Comparison of ENCODE assay signal across 9 cellular contexts in genomic region chr1:151371744-151372410, GRCh38. TPM values are rescaled to one million over a fixed set of nuclear protein-coding genes. Genes with fewer than 3 reads are reported as not detected.
DNase-seq lines count a peak whose midpoint lies in the region; ATAC-seq and TF ChIP-seq lines count a peak whose summit lies in the region.
"Had no signal": no experiment of that assay in that cellular context is flagged by ENCODE, and none has a peak within 500 bp of the region (broad histone marks: within the 10 kb centered on the region; RNA-seq: fewer than 3 reads in every experiment).

No MANE protein-coding gene starts in this region.

- in situ Hi-C loops in ACHN (cut with HindIII; ENCODE audit: low pct_ligation_motif_present, low pct_unique_long_range_greater_than_20kb, low sequenced_read_pairs): no loop called here

- H3K4me3 ChIP-seq in HUES48 (ENCODE audit: low read depth, low read length) (peak overlapping the region; percentile 58; the same call in 1 of the 2 replicates), SK-N-SH (ENCODE audit: low read depth in 2 of 2, low read length in 1 of 2) (no peak overlapping the region), heart left ventricle (peak overlapping the region; percentile 2 to 74 (median 52))

- CTCF ChIA-PET in SK-N-SH (lab: Yijun Ruan, JAX): interaction anchor here (0.6 to 2.7 kb wide), 4 partner anchors 11 to 71 kb away, joined by 3 to 12 read pairs (median 4); partner anchors contain the start of gene PI4KB

- TF ChIP-seq EP300 in SK-N-SH (IDR thresholded peaks at IDR 0.05; ENCODE audit: borderline replicate concordance in 1 of 2, low read depth in 1 of 2, low read length in 1 of 2): no peak

- no peaks in the 10 kb centered on the region for H4K20me1 ChIP-seq in SK-N-SH (ENCODE audit: insufficient read depth)

- ATAC-seq in heart left ventricle (peak; percentile 44 to 59 (median 52)), sciatic nerve (peak; percentile 68), HG03432 (IDR thresholded peaks at IDR 0.05; ENCODE audit: unreplicated experiment) (no peak)

- peak overlapping the region; percentile 44 for H3K27ac ChIP-seq in HUES48 (ENCODE audit: low read depth, low read length)
- no peak overlapping the region for H3K27ac ChIP-seq in SK-N-SH (ENCODE audit: low read depth in 2 of 2, low read length in 1 of 2)
- H3K27ac ChIP-seq in heart left ventricle: peak overlapping the region; percentile 66 to 89 (median 84)
- H3K27ac ChIP-seq: KMS-11 had no signal

- no peak overlapping the region for H2AFZ ChIP-seq in SK-N-SH (ENCODE audit: low read depth)

- H3K9ac ChIP-seq in HUES48 (ENCODE audit: low read depth, low read length): no peak overlapping the region
- no peak overlapping the region for H3K9ac ChIP-seq in SK-N-SH
- H3K9ac ChIP-seq: KMS-11 had no signal

- no peak for TF ChIP-seq CTCF in SK-N-SH (IDR thresholded peaks at IDR 0.05)
- no peak for TF ChIP-seq CTCF in heart left ventricle (IDR thresholded peaks at IDR 0.05)
- no peak for TF ChIP-seq CTCF in CD14-positive monocyte (IDR thresholded peaks at IDR 0.05)

- H3K27me3 ChIP-seq in HUES48 (ENCODE audit: control insufficient read depth, insufficient read depth, low read length): no peaks in the 10 kb centered on the region
- H3K27me3 ChIP-seq in SK-N-SH (ENCODE audit: insufficient read depth): no peaks in the 10 kb centered on the region
- H3K27me3 ChIP-seq in heart left ventricle: no peaks in the 10 kb centered on the region

- H3K4me3 Mint-ChIP-seq in CD14-positive monocyte: peak overlapping the region in 1 of 2 donors; percentile 19

- no peak for TF ChIP-seq RAD21 in SK-N-SH (IDR thresholded peaks at IDR 0.05; ENCODE audit: low read length)

- intact Hi-C loops in heart left ventricle (cut with DNase I): loop anchor here in 1 of 10 donors (2.0 kb wide), 1 partner anchor 27 kb away; the partner anchor contains the start of gene PSMB4
- intact Hi-C loops in sciatic nerve (cut with DNase I): no loop called here
- intact Hi-C loops in CD14-positive monocyte (cut with micrococcal nuclease): no loop called here

- peak; percentile 80 for DNase-seq in SK-N-SH
- DNase-seq in heart left ventricle: peak in 4 of 5 donors; percentile 46 to 70 (median 68)
- DNase-seq in sciatic nerve (ENCODE audit: low spot score): peak; percentile 81
- DNase-seq in CD14-positive monocyte (ENCODE audit: low spot score): no peak
- DNase-seq in ACHN: no peak
- no peak for DNase-seq in stimulated activated CD4-positive, alpha-beta T cell treated with anti-CD3 and anti-CD28 coated beads, Interleukin-2, amount 100 ng/mL, for 24 hours

- peak overlapping the region in 2 of 7 donors; percentile 31 to 72 for H3K27ac Mint-ChIP-seq in CD14-positive monocyte

- no peaks in the 10 kb centered on the region for H3K9me2 ChIP-seq in SK-N-SH

- H3K4me1 ChIP-seq in HUES48 (ENCODE audit: control insufficient read depth, insufficient read depth, low read length): peaks cover 5% of the 10 kb centered on the region; the same call in 1 of the 2 replicates
- H3K4me1 ChIP-seq in SK-N-SH (ENCODE audit: control insufficient read depth in 1 of 2, insufficient read depth in 2 of 2, low read depth in 1 of 2, low read length in 1 of 2): peaks cover 0 to 15% of the 10 kb centered on the region in 2 experiments; a peak in 1 of 4 replicates
- H3K4me1 ChIP-seq in heart left ventricle: peaks cover 4 to 58% (median 48%) of the 10 kb centered on the region in 12 donors

- no peaks in the 10 kb centered on the region for H3K79me2 ChIP-seq in SK-N-SH (ENCODE audit: insufficient read depth)

- H3K4me1 Mint-ChIP-seq in CD14-positive monocyte: peaks cover 30% of the 10 kb centered on the region

- POLR2A ChIA-PET in SK-N-SH (lab: Yijun Ruan, JAX): interaction anchor here (0.7 kb wide), 1 partner anchor 27 kb away, joined by 3 read pairs; the partner anchor contains the start of gene PSMB4

- peaks cover 0 to 2% (median 0%) of the 10 kb centered on the region in 7 donors for H3K9me3 Mint-ChIP-seq in CD14-positive monocyte

- H3F3A ChIP-seq in SK-N-SH (replicated peaks; ENCODE audit: insufficient read depth): no peaks in the 10 kb centered on the region

- H3K9me3 ChIP-seq in HUES48 (ENCODE audit: control insufficient read depth, insufficient read depth, low read length) (no peaks in the 10 kb centered on the region), SK-N-SH (no peaks in the 10 kb centered on the region), heart left ventricle (no peaks in the 10 kb centered on the region)

- WGBS in SK-N-SH (ENCODE audit: low lambda C conversion rate): 46% methylated on average over 8 of the region's 8 CpGs
- WGBS in heart left ventricle, 4 donors: 26 to 33% (median 29%) methylated on average over 7 to 8 of the region's 8 CpGs

- H3K4me2 ChIP-seq in SK-N-SH: no peak overlapping the region
- H3K4me2 ChIP-seq: KMS-11 had no signal

- H3K36me3 ChIP-seq in HUES48 (ENCODE audit: control insufficient read depth, insufficient read depth, low read length) (peaks cover 3% of the 10 kb centered on the region; the same call in 1 of the 2 replicates), SK-N-SH (replicated peaks in 1 of 2; ENCODE audit: control insufficient read depth in 1 of 2, insufficient read depth in 2 of 2, low read length in 1 of 2) (no peaks in the 10 kb centered on the region), heart left ventricle (peaks cover 0 to 10% (median 0%) of the 10 kb centered on the region in 9 donors)

- H3K27me3 Mint-ChIP-seq in CD14-positive monocyte (ENCODE audit: low read depth in 3 of 3): peaks cover 2 to 3% (median 2%) of the 10 kb centered on the region in 3 donors

- no peak for TF ChIP-seq POLR2A in heart left ventricle (IDR thresholded peaks at IDR 0.05)

- no peaks in the 10 kb centered on the region for H3K36me3 Mint-ChIP-seq in CD14-positive monocyte

TF ChIP-seq in SK-N-SH, 30 proteins besides CTCF, POLR2A, EP300 and RAD21:
- peak; percentile 62 for TF ChIP-seq NFIC (IDR thresholded peaks at IDR 0.05; ENCODE audit: borderline replicate concordance)
- TF ChIP-seq NRF1 (IDR thresholded peaks at IDR 0.05; ENCODE audit: low read depth, low read length): no peak

RNA-seq across cellular contexts. Expression of gene SELENBP1, which starts 0.6 kb away (rescaled TPM):
- polyA plus RNA-seq in SK-N-SH (2012; rRNA removed) (0.11 and 0.16 TPM in 2 replicates), heart left ventricle (10 to 100 TPM; 14.3 to 37.9 TPM), CD14-positive monocyte (under 1 TPM in 1 of 2 donors, not detected in 1; 0.61 TPM)
- 0.12 and 0.17 TPM in 2 replicates for polyA plus RNA-seq in SK-N-SH (2012; cell fraction: cytosol; rRNA removed)
- 0.30 and 0.35 TPM in 2 replicates for polyA plus RNA-seq in SK-N-SH (2012; cell fraction: nucleus; rRNA removed)
- total RNA-seq in heart left ventricle (10 to 100 TPM; 27.6 to 97.8 (median 48.7) TPM), sciatic nerve (71.9 TPM)

RNA-seq across cellular contexts. Expression of gene RFX5, which starts 24.8 kb away (rescaled TPM):
- polyA plus RNA-seq in SK-N-SH (2012; rRNA removed): 29.1 and 49.0 TPM in 2 replicates
- 31.1 and 32.7 TPM in 2 replicates for polyA plus RNA-seq in SK-N-SH (2012; cell fraction: cytosol; rRNA removed)
- 70.3 and 111 TPM in 2 replicates for polyA plus RNA-seq in SK-N-SH (2012; cell fraction: nucleus; rRNA removed)
- 10 to 100 TPM; 14.0 to 49.3 (median 22.1) TPM for total RNA-seq in heart left ventricle
- 10 to 100 TPM; 10.8 to 11.3 TPM for polyA plus RNA-seq in heart left ventricle
- 30.9 TPM for total RNA-seq in sciatic nerve
- 10 to 100 TPM; 39.3 to 43.5 TPM for polyA plus RNA-seq in CD14-positive monocyte

RNA-seq across cellular contexts. Expression of gene PSMB4, which starts 27.5 kb away (rescaled TPM):
- polyA plus RNA-seq in SK-N-SH (2012; rRNA removed) (716 and 754 TPM in 2 replicates), heart left ventricle (100 to 1,000 TPM; 345 to 367 TPM), CD14-positive monocyte (10 to 100 TPM; 69.6 to 85.6 TPM)
- 531 and 586 TPM in 2 replicates for polyA plus RNA-seq in SK-N-SH (2012; cell fraction: cytosol; rRNA removed)
- 941 and 989 TPM in 2 replicates for polyA plus RNA-seq in SK-N-SH (2012; cell fraction: nucleus; rRNA removed)
- total RNA-seq in heart left ventricle (100 to 1,000 TPM; 173 to 237 (median 212) TPM), sciatic nerve (160 TPM)

RNA-seq across cellular contexts. Expression of gene PI4KB, which starts 44.7 kb away (rescaled TPM):
- polyA plus RNA-seq in SK-N-SH (2012; rRNA removed) (62.9 and 76.6 TPM in 2 replicates), heart left ventricle (10 to 100 TPM; 17.4 to 41.2 TPM), CD14-positive monocyte (10 to 100 TPM; 37.8 to 50.3 TPM)
- polyA plus RNA-seq in SK-N-SH (2012; cell fraction: cytosol; rRNA removed): 37.1 and 54.0 TPM in 2 replicates
- polyA plus RNA-seq in SK-N-SH (2012; cell fraction: nucleus; rRNA removed): 90.1 and 105 TPM in 2 replicates
- total RNA-seq in heart left ventricle (10 to 100 TPM; 34.9 to 76.0 (median 49.8) TPM), sciatic nerve (71.4 TPM)

Comparison
In these comparisons a context has a peak if more than half of its experiments do, and no peak if none do; other contexts are left out.
1. H3K27ac ChIP-seq: peak in HUES48 (single experiment) and heart left ventricle (12 of 12); none in SK-N-SH (0 of 2).
2. H3K4me3 ChIP-seq: peak in HUES48 (single experiment) and heart left ventricle (12 of 12); none in SK-N-SH (0 of 2).
3. DNase-seq: peak in SK-N-SH (single experiment), heart left ventricle (4 of 5) and sciatic nerve (single experiment); none in CD14-positive monocyte (single experiment), ACHN (single experiment) and stimulated activated CD4-positive, alpha-beta T cell treated with anti-CD3 and anti-CD28 coated beads, Interleukin-2, amount 100 ng/mL, for 24 hours (0 of 2).
4. RNA of gene SELENBP1, which starts 0.6 kb away (polyA plus RNA-seq): 14.3 to 37.9 TPM in heart left ventricle; 0.61 TPM in CD14-positive monocyte and 0.11 to 0.35 TPM in SK-N-SH; every median in the first group is over 4 times any median in the second.